Comparison of ENCODE assay signal across 31 cellular contexts in the genomic region with DNA sequence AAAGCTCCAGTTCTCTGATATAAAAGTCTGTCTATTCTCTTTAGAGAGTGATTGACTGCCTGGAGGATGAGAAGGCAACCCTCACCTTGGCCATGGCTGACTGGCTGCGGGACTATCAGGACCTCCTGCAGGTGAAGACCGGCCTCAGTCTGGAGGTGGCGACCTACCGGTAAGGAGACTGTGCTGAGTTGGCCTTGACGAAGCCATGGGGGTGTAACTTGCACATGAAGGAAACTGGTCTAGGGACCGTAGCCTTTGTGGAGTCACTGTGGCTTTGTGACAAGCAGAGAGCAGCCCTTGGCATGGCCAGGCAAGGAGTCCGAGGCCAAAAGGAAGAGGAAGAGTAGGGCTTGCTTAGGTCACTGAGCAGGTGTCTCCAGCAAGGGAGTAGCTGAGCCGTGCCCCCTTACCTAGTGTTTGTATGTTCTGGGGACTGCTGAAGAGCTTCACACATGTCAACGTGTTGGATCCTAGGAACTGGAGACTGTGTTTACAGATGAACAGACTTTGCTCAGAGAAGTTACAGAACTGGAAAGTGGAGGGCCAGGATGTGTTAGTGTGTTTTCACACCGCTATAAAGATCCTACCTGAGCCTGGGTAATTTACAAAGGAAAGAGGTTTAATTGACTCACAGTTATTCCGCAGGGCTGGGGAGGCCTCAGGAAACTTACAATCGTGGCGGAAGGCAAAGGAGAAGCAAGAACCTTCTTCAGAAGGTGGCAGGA. TPM values are rescaled to one million over a fixed set of nuclear protein-coding genes. Genes with fewer than 3 reads are reported as not detected.
DNase-seq lines count a peak whose midpoint lies in the region; ATAC-seq and TF ChIP-seq lines count a peak whose summit lies in the region.
"Had no signal": no experiment of that assay in that cellular context is flagged by ENCODE, and none has a peak within 500 bp of the region (broad histone marks: within the 10 kb centered on the region; RNA-seq: fewer than 3 reads in every experiment).

No MANE protein-coding gene starts in this region.

- H3K9ac ChIP-seq in rectal smooth muscle tissue (ENCODE audit: low read length) = no peak overlapping the region

- H3K36me3 Mint-ChIP-seq in type B pancreatic cell = peaks cover 8% of the 10 kb centered on the region
- H3K36me3 Mint-ChIP-seq: activated naive CD8-positive, alpha-beta T cell treated with anti-CD3 and anti-CD28 coated beads, Interleukin-2, amount 10 ng/mL, durations not matched to agents 7 days and 5 days had no signal

- no peak for TF ChIP-seq CTCF in right atrium auricular region (IDR thresholded peaks at IDR 0.05)
- TF ChIP-seq CTCF in type B pancreatic cell (conservative IDR thresholded peaks at IDR 0.05) = no peak

- peak overlapping the region; percentile 48 for H3K27ac Mint-ChIP-seq in type B pancreatic cell
- H3K27ac Mint-ChIP-seq: activated naive CD8-positive, alpha-beta T cell treated with anti-CD3 and anti-CD28 coated beads, Interleukin-2, amount 10 ng/mL, durations not matched to agents 7 days and 5 days; activated T-helper 2 cell treated with anti-CD3 and anti-CD28 coated beads, Interferon-gamma antibody, Interleukin-2, Interleukin-4, amounts not matched to agents 10 μg/mL and 5 μg/mL and 100 μg/mL, durations not matched to agents 14 hours and 24 hours and 36 hours had no signal

- no peak overlapping the region for H3K4me3 Mint-ChIP-seq in type B pancreatic cell
- H3K4me3 Mint-ChIP-seq: activated naive CD8-positive, alpha-beta T cell treated with anti-CD3 and anti-CD28 coated beads, Interleukin-2, amount 10 ng/mL, durations not matched to agents 7 days and 5 days; central memory CD8-positive, alpha-beta T cell had no signal

- peaks cover 19% of the 10 kb centered on the region for H3K27me3 Mint-ChIP-seq in type B pancreatic cell
- H3K27me3 Mint-ChIP-seq: central memory CD8-positive, alpha-beta T cell had no signal

- intact Hi-C loops in left ventricle myocardium superior (cut with micrococcal nuclease) (no loop called here), Right ventricle myocardium inferior (cut with DNase I) (no loop called here)

- H3K9me3 ChIP-seq in right atrium auricular region = no peaks in the 10 kb centered on the region
- H3K9me3 ChIP-seq: BE2C, MG63, neutrophil, prostate gland, SJCRH30, thyroid gland had no signal

- DNase-seq in left ventricle myocardium superior (peak; percentile 16), Right ventricle myocardium inferior (ENCODE audit: missing footprints) (no peak), right atrium auricular region (ENCODE audit: low spot score) (no peak), type B pancreatic cell (ENCODE audit: extremely low spot score, unreplicated experiment) (no peak), AML-193 (lab: John Stamatoyannopoulos, UW) (no peak), SHP77 treated with DMSO at 0.1 percent for 48 hours (lab: John Stamatoyannopoulos, UW) (no peak)
- DNase-seq: activated CD4-positive, alpha-beta T cell treated with anti-CD3 and anti-CD28 coated beads for 48 hours; activated naive CD8-positive, alpha-beta T cell treated with anti-CD3 and anti-CD28 coated beads, Interleukin-2, amount 10 ng/mL, durations not matched to agents 7 days and 5 days; BE2C; DMS 273 treated with DMSO at 0.1 percent for 48 hours; foreskin keratinocyte; GOT3; KBM-7; mesenchymal stem cell; MG63; NCI-H1105; NCI-H187; NCI-H2171; NCI-H82; SJCRH30; stimulated activated naive CD8-positive, alpha-beta T cell treated with anti-CD3 and anti-CD28 coated beads, Interleukin-15, Interleukin-2, amounts not matched to agents 100 U/mL and 50 U/mL, for 24 hours; T1000; thyroid gland had no signal

- H3K27ac ChIP-seq in right atrium auricular region (peak overlapping the region; percentile 71 to 76), rectal smooth muscle tissue (ENCODE audit: low read depth, low read length) (peak overlapping the region; percentile 86)
- H3K27ac ChIP-seq: foreskin keratinocyte, neutrophil, SJCRH30, skin epidermis, thyroid gland, VCaP had no signal

- H3K4me3 ChIP-seq in right atrium auricular region (no peak overlapping the region), rectal smooth muscle tissue (ENCODE audit: low read length) (no peak overlapping the region)
- H3K4me3 ChIP-seq: MG63, prostate gland, SJCRH30, skin epidermis, thyroid gland had no signal

- peaks cover 5% of the 10 kb centered on the region for H3K9me3 Mint-ChIP-seq in type B pancreatic cell
- H3K9me3 Mint-ChIP-seq: activated naive CD8-positive, alpha-beta T cell treated with anti-CD3 and anti-CD28 coated beads, Interleukin-2, amount 10 ng/mL, durations not matched to agents 7 days and 5 days; activated T-helper 2 cell treated with anti-CD3 and anti-CD28 coated beads, Interferon-gamma antibody, Interleukin-2, Interleukin-4, amounts not matched to agents 10 μg/mL and 5 μg/mL and 100 μg/mL, durations not matched to agents 14 hours and 24 hours and 36 hours; central memory CD8-positive, alpha-beta T cell had no signal

- peaks cover 9% of the 10 kb centered on the region for H3K4me1 Mint-ChIP-seq in type B pancreatic cell (ENCODE audit: unreplicated experiment)

- ATAC-seq in left ventricle myocardium superior (no peak), Right ventricle myocardium inferior (no peak), GM18868 (IDR thresholded peaks at IDR 0.05; ENCODE audit: unreplicated experiment) (no peak)
- ATAC-seq: foreskin keratinocyte; stimulated activated naive CD8-positive, alpha-beta T cell treated with anti-CD3 and anti-CD28 coated beads, Interleukin-15, Interleukin-2, amounts not matched to agents 100 U/mL and 50 U/mL, for 24 hours had no signal

- H3K4me1 ChIP-seq in right atrium auricular region (peaks cover 0 to 46% of the 10 kb centered on the region in 2 donors), rectal smooth muscle tissue (ENCODE audit: control insufficient read depth, insufficient read depth, low read length) (peaks cover 53% of the 10 kb centered on the region)
- H3K4me1 ChIP-seq: BE2C, foreskin keratinocyte, prostate gland, SJCRH30, thyroid gland had no signal

- H3K36me3 ChIP-seq in right atrium auricular region = peaks cover 73% of the 10 kb centered on the region
- H3K36me3 ChIP-seq in rectal smooth muscle tissue (ENCODE audit: control insufficient read depth, insufficient read depth, low read length) = peaks cover 2% of the 10 kb centered on the region
- H3K36me3 ChIP-seq: MG63, neutrophil, prostate gland, thyroid gland had no signal

- H3K27me3 ChIP-seq in right atrium auricular region (no peaks in the 10 kb centered on the region), rectal smooth muscle tissue (ENCODE audit: control insufficient read depth, insufficient read depth, low read length) (no peaks in the 10 kb centered on the region)
- H3K27me3 ChIP-seq: BE2C, MG63, SJCRH30, thyroid gland had no signal

RNA-seq across cellular contexts. Expression of gene SYNM, which starts 8.8 kb away (rescaled TPM):
- 329 TPM for total RNA-seq in left ventricle myocardium superior
- total RNA-seq in Right ventricle myocardium inferior = 311 TPM
- 100 to 1,000 TPM; 211 to 258 TPM for total RNA-seq in right atrium auricular region
- 2.2 and 4.1 TPM in 2 replicates for total RNA-seq in type B pancreatic cell (ENCODE audit: low replicate concordance)

Comparison
In these comparisons a context has a peak if more than half of its experiments do, and no peak if none do; other contexts are left out.
1. RNA of gene SYNM, which starts 8.8 kb away (total RNA-seq): 329 TPM in left ventricle myocardium superior (single experiment), 311 TPM in Right ventricle myocardium inferior (single experiment) and 211 to 258 TPM in right atrium auricular region; 2.2 to 4.1 TPM in type B pancreatic cell; every median in the first group is over 10 times any median in the second.